In genomic region chr12:132176920-132177551, GRCh38 we compare ENCODE assay signal across 27 cellular contexts.
"Had no signal": no experiment of that assay in that cellular context is flagged by ENCODE, and none has a peak within 500 bp of the region (broad histone marks: within the 10 kb centered on the region; RNA-seq: fewer than 3 reads in every experiment).

No MANE protein-coding gene starts in this region.

- H3K36me3 Mint-ChIP-seq: WTC11 had no signal

- H3K9me3 Mint-ChIP-seq: activated CD8-positive, alpha-beta T cell treated with anti-CD3 and anti-CD28 coated beads for 36 hours; activated T-cell treated with anti-CD3 and anti-CD28 coated beads, Interleukin-2, amount 50 U/mL, for 4 hours; activated T-helper 17 cell treated with anti-CD3 and anti-CD28 coated beads, Interleukin-2, amount 50 U/mL, for 72 hours had no signal

- H3K9me3 ChIP-seq: neutrophil, suprapubic skin, tibial artery, upper lobe of right lung had no signal

- H3K27ac Mint-ChIP-seq: activated CD8-positive, alpha-beta T cell treated with anti-CD3 and anti-CD28 coated beads for 36 hours; activated T-helper 17 cell treated with anti-CD3 and anti-CD28 coated beads, Interleukin-2, amount 50 U/mL, for 72 hours; progenitor cell of endocrine pancreas; WTC11 had no signal

- H3K4me2 ChIP-seq: smooth muscle cell had no signal

- H3K4me3 Mint-ChIP-seq: activated CD8-positive, alpha-beta T cell treated with anti-CD3 and anti-CD28 coated beads for 36 hours; activated T-cell treated with anti-CD3 and anti-CD28 coated beads, Interleukin-2, amount 50 U/mL, for 4 hours; WTC11 had no signal

- H3K36me3 ChIP-seq: brain microvascular endothelial cell, neutrophil, suprapubic skin, tibial artery, upper lobe of right lung had no signal

- DNase-seq: activated CD4-positive, alpha-beta T cell treated with anti-CD3 and anti-CD28 coated beads for 1 hour; activated CD4-positive, alpha-beta T cell treated with anti-CD3 and anti-CD28 coated beads, Interleukin-2, amount 50 U/mL, for 1 hour; activated CD8-positive, alpha-beta T cell treated with anti-CD3 and anti-CD28 coated beads for 36 hours; activated gamma-delta T cell treated with Interleukin-2 at 50 U/mL for 16 hours; activated naive CD4-positive, alpha-beta T cell treated with anti-CD3 and anti-CD28 coated beads, Interleukin-2, amount 50 U/mL, for 16 hours; activated T-cell treated with anti-CD3 and anti-CD28 coated beads, Interleukin-2, amount 50 U/mL, for 4 hours; amniotic stem cell; brain microvascular endothelial cell; central memory CD4-positive, alpha-beta T cell; foreskin fibroblast; head of caudate nucleus; hippocampal formation; mesendoderm; retina; stimulated activated CD4-positive, alpha-beta T cell treated with anti-CD3 and anti-CD28 coated beads, Interleukin-15, amount 100 ng/mL, for 24 hours; stimulated activated CD4-positive, alpha-beta T cell treated with anti-CD3 and anti-CD28 coated beads, Interleukin-2, amount 100 ng/mL, for 24 hours; stimulated activated naive CD4-positive, alpha-beta T cell; T1000; tibial artery; upper lobe of right lung had no signal

- H3K27ac ChIP-seq: brain microvascular endothelial cell, neutrophil, suprapubic skin, tibial artery, upper lobe of right lung had no signal

- H3K4me3 ChIP-seq: lung, smooth muscle cell, suprapubic skin, tibial artery, upper lobe of right lung had no signal

- ATAC-seq: activated CD8-positive, alpha-beta T cell treated with anti-CD3 and anti-CD28 coated beads for 36 hours; activated T-cell treated with anti-CD3 and anti-CD28 coated beads, Interleukin-2, amount 50 U/mL, for 4 hours; activated T-helper 17 cell treated with anti-CD3 and anti-CD28 coated beads, Interleukin-2, amount 50 U/mL, for 72 hours; upper lobe of right lung; WTC11 had no signal

- H3K4me1 ChIP-seq: tibial artery, upper lobe of right lung had no signal
